ENCODE assay signal across 1 cellular context in genomic region chr4:2793920-2794706, GRCh38.
TF ChIP-seq lines count a peak whose summit lies in the region.

No MANE protein-coding gene starts in this region.

TF ChIP-seq in H1, 55 proteins besides CTCF, POLR2A, EP300 and RAD21 (continued from another document):
- TF ChIP-seq KDM4A (IDR thresholded peaks at IDR 0.05; ENCODE audit: low read depth, low read length, severe bottlenecking), result no peak
- TF ChIP-seq CREB1 (IDR thresholded peaks at IDR 0.05), result no peak
- TF ChIP-seq BRCA1 (IDR thresholded peaks at IDR 0.05; ENCODE audit: low read depth, low read length), result no peak
- no peak for TF ChIP-seq CTBP2 (IDR thresholded peaks at IDR 0.05; ENCODE audit: borderline replicate concordance, insufficient read depth, insufficient read length, low read length)
- no peak for TF ChIP-seq KDM5A (IDR thresholded peaks at IDR 0.05; ENCODE audit: low read length)
- TF ChIP-seq SP2 (IDR thresholded peaks at IDR 0.05; ENCODE audit: low read length), result no peak
- no peak for TF ChIP-seq RFX5 (IDR thresholded peaks at IDR 0.05; ENCODE audit: borderline replicate concordance, low read depth, low read length)
- no peak for TF ChIP-seq CHD1 (IDR thresholded peaks at IDR 0.05; ENCODE audit: low read depth, low read length)
- no peak for TF ChIP-seq TAF1 (IDR thresholded peaks at IDR 0.05; ENCODE audit: low read depth, low read length)
